Comparison of ENCODE assay signal across 10 cellular contexts in the genomic region with DNA sequence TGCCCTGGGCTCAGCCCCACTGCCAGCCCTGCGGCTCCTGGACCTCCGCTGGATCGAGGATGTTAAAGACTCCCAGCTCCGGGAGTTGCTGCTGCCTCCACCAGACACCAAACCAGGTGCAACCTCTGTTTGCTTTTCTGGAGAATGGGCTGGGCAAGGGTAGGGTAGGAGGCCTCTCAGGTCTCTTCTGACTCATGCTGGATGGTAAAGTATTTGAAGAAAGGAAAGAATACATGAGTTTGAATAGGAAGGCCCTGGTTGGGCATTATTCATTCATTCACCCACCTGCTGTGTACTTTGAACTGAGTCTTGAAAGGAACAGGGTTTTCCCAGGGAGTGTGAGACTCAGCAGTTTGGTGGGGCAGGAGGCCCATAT. TPM values are rescaled to one million over a fixed set of nuclear protein-coding genes. Genes with fewer than 3 reads are reported as not detected.
DNase-seq lines count a peak whose midpoint lies in the region; FAIRE-seq and TF ChIP-seq lines count a peak whose summit lies in the region.
"Had no signal": no experiment of that assay in that cellular context is flagged by ENCODE, and none has a peak within 500 bp of the region (broad histone marks: within the 10 kb centered on the region; RNA-seq: fewer than 3 reads in every experiment).

No MANE protein-coding gene starts in this region.

- dilution Hi-C loops in mammary epithelial cell (cut with HindIII; ENCODE audit: low sequenced_read_pairs), result loop anchor here (10.0 kb wide), 2 partner anchors 172 to 238 kb away; partner anchors contain the start of gene KAT8

- H3K4me1 ChIP-seq in mammary epithelial cell (ENCODE audit: insufficient read depth, low read length) (peaks cover 24% of the 10 kb centered on the region), breast epithelium (no peaks in the 10 kb centered on the region), hepatocyte (ENCODE audit: insufficient read depth) (peaks cover 15% of the 10 kb centered on the region), stomach (peaks cover 7 to 30% (median 16%) of the 10 kb centered on the region in 4 donors)

- H3K4me2 ChIP-seq in mammary epithelial cell (ENCODE audit: insufficient read depth, low read depth, low read length), result no peak overlapping the region
- peak overlapping the region; percentile 66 for H3K4me2 ChIP-seq in hepatocyte

- H4K20me1 ChIP-seq in mammary epithelial cell (ENCODE audit: insufficient read depth, low read length) (no peaks in the 10 kb centered on the region), hepatocyte (ENCODE audit: insufficient read depth, poor library complexity, severe bottlenecking) (no peaks in the 10 kb centered on the region)

- in situ Hi-C loops in mammary epithelial cell (cut with MboI; ENCODE audit: low sequenced_read_pairs in 2 of 2), result loop anchor here in 1 of 2 donors (10.0 kb wide), 1 partner anchor 98 kb away; no protein-coding TSS in a partner anchor

- peak overlapping the region; percentile 23 for H2AFZ ChIP-seq in mammary epithelial cell (ENCODE audit: low read depth, low read length)
- no peak overlapping the region for H2AFZ ChIP-seq in hepatocyte

- intact Hi-C loops in mammary epithelial cell (cut with micrococcal nuclease) (loop anchor here (1.0 to 5.0 kb wide), 3 partner anchors 40 to 155 kb away; partner anchors contain the start of gene ZNF629), breast epithelium (cut with DNase I; ENCODE audit: low total_unique reads) (loop anchor here (10.0 kb wide), 1 partner anchor 92 kb away; the partner anchor contains the start of gene STX4), stomach (cut with DNase I; ENCODE audit: low total_unique reads) (no loop called here)

- WGBS in mammary epithelial cell (ENCODE audit: low coverage, missing lambda C conversion rate), result 65% methylated on average over 4 of the region's 4 CpGs
- WGBS in hepatocyte (ENCODE audit: low lambda C conversion rate, missing lambda C conversion rate), result 87% methylated on average over 4 of the region's 4 CpGs
- WGBS in stomach, 5 donors, result 45 to 74% (median 64%) methylated on average over 4 of the region's 4 CpGs

- CTCF ChIA-PET in mammary epithelial cell (lab: Charles Lee; ENCODE audit: low non-redundant PET), result interaction anchor here (0.6 to 0.7 kb wide), 3 partner anchors 98 to 199 kb away, joined by 4 to 6 read pairs (median 5); no protein-coding TSS in a partner anchor

- FAIRE-seq in GM19239 (lab: Jason Lieb, UNC), result no peak

- no peaks in the 10 kb centered on the region for H3K9me2 ChIP-seq in hepatocyte (replicated peaks; ENCODE audit: insufficient read depth)

- H3K4me3 ChIP-seq in mammary epithelial cell (replicated peaks in 1 of 3; ENCODE audit: insufficient read depth in 1 of 3, low read depth in 2 of 3, low read length in 3 of 3), result no peak overlapping the region
- H3K4me3 ChIP-seq in breast epithelium, result no peak overlapping the region
- H3K4me3 ChIP-seq in WERI-Rb-1 (ENCODE audit: low read depth, low read length), result no peak overlapping the region
- H3K4me3 ChIP-seq in hepatocyte, result no peak overlapping the region
- peak overlapping the region in 1 of 4 donors; percentile 2 for H3K4me3 ChIP-seq in stomach
- H3K4me3 ChIP-seq: lower lobe of right lung had no signal

- BruUV-seq in mammary epithelial cell (replicated peaks; lab: Mats Ljungman, UMichigan), result no TSS peak

- TF ChIP-seq CTCF in mammary epithelial cell (conservative IDR thresholded peaks at IDR 0.05 in 1 of 2, IDR thresholded peaks at IDR 0.05 in 1 of 2; ENCODE audit: extremely low read depth in 1 of 2, insufficient read depth in 1 of 2, low read depth in 1 of 2, low read length in 2 of 2), result no peak
- TF ChIP-seq CTCF in breast epithelium (IDR thresholded peaks at IDR 0.05), result no peak
- no peak for TF ChIP-seq CTCF in WERI-Rb-1 (IDR thresholded peaks at IDR 0.05; ENCODE audit: low read depth, low read length)
- no peak for TF ChIP-seq CTCF in hepatocyte (IDR thresholded peaks at IDR 0.05; ENCODE audit: poor library complexity)
- TF ChIP-seq CTCF in stomach (IDR thresholded peaks at IDR 0.05), result no peak

- H3K79me2 ChIP-seq in mammary epithelial cell (ENCODE audit: insufficient read depth, low read length), result peaks cover 11% of the 10 kb centered on the region
- H3K79me2 ChIP-seq in hepatocyte, result peaks cover 14% of the 10 kb centered on the region

- TF ChIP-seq EP300 in stomach (IDR thresholded peaks at IDR 0.05), result no peak

- H3K36me3 ChIP-seq in mammary epithelial cell (ENCODE audit: insufficient read depth, low read length), result peaks cover 11% of the 10 kb centered on the region
- H3K36me3 ChIP-seq in breast epithelium, result no peaks in the 10 kb centered on the region
- peaks cover 28% of the 10 kb centered on the region for H3K36me3 ChIP-seq in WERI-Rb-1
- H3K36me3 ChIP-seq in hepatocyte (replicated peaks; ENCODE audit: insufficient read depth, low read depth), result no peaks in the 10 kb centered on the region
- H3K36me3 ChIP-seq in stomach, result peaks cover 0 to 75% (median 72%) of the 10 kb centered on the region in 4 donors

- DNase-seq in mammary epithelial cell (no peak), breast epithelium (ENCODE audit: low spot score in 2 of 2) (no peak), WERI-Rb-1 (no peak), hepatocyte (ENCODE audit: low spot score) (peak; percentile 59), stomach (no peak), GM19239 (ENCODE audit: insufficient read length, low spot score) (no peak), cortex of kidney (lab: John Stamatoyannopoulos, UW) (no peak), SHP77 (lab: John Stamatoyannopoulos, UW) (no peak)
- DNase-seq: activated gamma-delta T cell had no signal

- H3K27me3 ChIP-seq in mammary epithelial cell (ENCODE audit: insufficient read depth, low read length) (no peaks in the 10 kb centered on the region), breast epithelium (no peaks in the 10 kb centered on the region), WERI-Rb-1 (ENCODE audit: insufficient read depth, low read depth, severe bottlenecking) (no peaks in the 10 kb centered on the region), hepatocyte (no peaks in the 10 kb centered on the region), stomach (no peaks in the 10 kb centered on the region)

- H3K9me3 ChIP-seq in mammary epithelial cell (replicated peaks; ENCODE audit: insufficient read depth, low read length) (no peaks in the 10 kb centered on the region), breast epithelium (no peaks in the 10 kb centered on the region), WERI-Rb-1 (ENCODE audit: severe bottlenecking) (no peaks in the 10 kb centered on the region), hepatocyte (ENCODE audit: low read depth) (no peaks in the 10 kb centered on the region), stomach (no peaks in the 10 kb centered on the region)
- H3K9me3 ChIP-seq: lower lobe of right lung had no signal

- no peak overlapping the region for H3K9ac ChIP-seq in mammary epithelial cell (ENCODE audit: insufficient read depth, low read length)

- H3K27ac ChIP-seq in mammary epithelial cell (ENCODE audit: insufficient read depth, low read depth, low read length), result no peak overlapping the region
- no peak overlapping the region for H3K27ac ChIP-seq in breast epithelium
- peak overlapping the region; percentile 40 for H3K27ac ChIP-seq in WERI-Rb-1
- peak overlapping the region; percentile 92 for H3K27ac ChIP-seq in hepatocyte
- H3K27ac ChIP-seq in stomach, result peak overlapping the region; percentile 9 to 73 (median 54)
- H3K27ac ChIP-seq: lower lobe of right lung had no signal

- TF ChIP-seq POLR2A in breast epithelium (IDR thresholded peaks at IDR 0.05), result no peak
- TF ChIP-seq POLR2A in stomach (IDR thresholded peaks at IDR 0.05), result no peak

RNA-seq across cellular contexts. Expression of gene ORAI3, which starts 6.5 kb away (rescaled TPM):
- 10 to 100 TPM; 31.7 to 37.2 TPM for total RNA-seq in mammary epithelial cell
- 31.2 TPM for polyA plus RNA-seq in mammary epithelial cell
- 29.5 TPM for polyA minus RNA-seq in mammary epithelial cell
- total RNA-seq in breast epithelium, result 10 to 100 TPM; 20.0 to 40.5 (median 25.9) TPM
- 42.4 and 52.5 TPM in 2 replicates for total RNA-seq in hepatocyte
- polyA plus RNA-seq in hepatocyte, result 54.0 and 56.9 TPM in 2 replicates
- total RNA-seq in stomach, result 10 to 100 TPM in 2 of 5 donors, 1 to 10 TPM in 2, not detected in 1; 6.7 to 14.0 (median 11.2) TPM
- polyA plus RNA-seq in stomach, result 10 to 100 TPM in 2 of 3 donors, 1 to 10 TPM in 1; 7.8 to 26.0 (median 10.5) TPM

RNA-seq across cellular contexts. Expression of gene SETD1A, which starts 15.1 kb away (rescaled TPM):
- total RNA-seq in mammary epithelial cell (10 to 100 TPM in 1 of 2 donors, 1 to 10 TPM in 1; 8.5 to 14.8 TPM), breast epithelium (1 to 10 TPM; 4.8 to 5.6 (median 5.1) TPM), hepatocyte (1.8 and 2.7 TPM in 2 replicates), stomach (10 to 100 TPM in 3 of 5 donors, 1 to 10 TPM in 2; 4.4 to 22.2 (median 19.2) TPM)
- polyA plus RNA-seq in mammary epithelial cell (2.6 TPM), hepatocyte (2.2 and 2.3 TPM in 2 replicates), stomach (1 to 10 TPM; 5.2 to 7.5 (median 5.9) TPM)
- 10.4 TPM for polyA minus RNA-seq in mammary epithelial cell

RNA-seq across cellular contexts. Expression of gene FBXL19, which starts 19.0 kb away (rescaled TPM):
- 10 to 100 TPM; 18.5 to 24.9 TPM for total RNA-seq in mammary epithelial cell
- 8.4 TPM for polyA plus RNA-seq in mammary epithelial cell
- 28.9 TPM for polyA minus RNA-seq in mammary epithelial cell
- total RNA-seq in breast epithelium, result 10 to 100 TPM in 1 of 3 donors, 1 to 10 TPM in 2; 4.5 to 12.7 (median 9.2) TPM
- total RNA-seq in hepatocyte, result 15.6 and 19.4 TPM in 2 replicates
- polyA plus RNA-seq in hepatocyte, result 2.1 and 3.6 TPM in 2 replicates
- total RNA-seq in stomach, result 100 to 1,000 TPM in 1 of 5 donors, 10 to 100 TPM in 1, 1 to 10 TPM in 3; 6.7 to 252 (median 9.7) TPM
- polyA plus RNA-seq in stomach, result 10 to 100 TPM in 1 of 3 donors, 1 to 10 TPM in 2; 5.8 to 12.7 (median 8.2) TPM

RNA-seq across cellular contexts. Expression of gene HSD3B7, which starts 42.6 kb away (rescaled TPM):
- total RNA-seq in mammary epithelial cell (1 to 10 TPM; 3.8 to 3.9 TPM), breast epithelium (10 to 100 TPM; 12.1 to 27.8 (median 26.9) TPM), hepatocyte (17.5 and 18.1 TPM in 2 replicates), stomach (10 to 100 TPM in 3 of 5 donors, 1 to 10 TPM in 2; 2.9 to 52.7 (median 13.4) TPM)
- polyA plus RNA-seq in mammary epithelial cell (3.3 TPM), hepatocyte (16.7 and 20.8 TPM in 2 replicates), stomach (10 to 100 TPM in 1 of 3 donors, 1 to 10 TPM in 2; 4.3 to 19.5 (median 7.3) TPM)
- 1.1 TPM for polyA minus RNA-seq in mammary epithelial cell

RNA-seq across cellular contexts. Expression of gene CTF1, which starts 46.0 kb away (rescaled TPM):
- total RNA-seq in mammary epithelial cell (1 to 10 TPM in 1 of 2 donors, under 1 TPM in 1; 0.94 to 2.8 TPM), breast epithelium (1 to 10 TPM; 2.6 to 4.5 (median 3.4) TPM), hepatocyte (1.1 and 1.7 TPM in 2 replicates), stomach (1 to 10 TPM in 1 of 5 donors, under 1 TPM in 2, not detected in 2; 0.29 to 2.3 (median 0.55) TPM)
- polyA plus RNA-seq in mammary epithelial cell (2.1 TPM), hepatocyte (13.0 and 18.2 TPM in 2 replicates), stomach (1 to 10 TPM; 2.1 to 4.5 (median 2.9) TPM)
- 3.3 TPM for polyA minus RNA-seq in mammary epithelial cell

Comparison
In these comparisons a context has a peak if more than half of its experiments do, and no peak if none do; other contexts are left out.
1. H3K27ac ChIP-seq: peak in WERI-Rb-1 (single experiment), hepatocyte (single experiment) and stomach (5 of 5); none in mammary epithelial cell (single experiment) and breast epithelium (0 of 2).